19 cellular contexts compared by ENCODE assay signal in genomic region chr19:42003506-42004294, GRCh38. TPM values are rescaled to one million over a fixed set of nuclear protein-coding genes. Genes with fewer than 3 reads are reported as not detected.
DNase-seq lines count a peak whose midpoint lies in the region; ATAC-seq, FAIRE-seq and TF ChIP-seq lines count a peak whose summit lies in the region.
"Had no signal": no experiment of that assay in that cellular context is flagged by ENCODE, and none has a peak within 500 bp of the region (broad histone marks: within the 10 kb centered on the region; RNA-seq: fewer than 3 reads in every experiment).

No MANE protein-coding gene starts in this region.

- no peaks in the 10 kb centered on the region for H3K9me3 ChIP-seq in SK-N-SH
- no peaks in the 10 kb centered on the region for H3K9me3 ChIP-seq in K562 (replicated peaks; ENCODE audit: control insufficient read depth, insufficient read depth, low read depth, low read length)
- H3K9me3 ChIP-seq in osteoblast (ENCODE audit: low read depth, low read length) = no peaks in the 10 kb centered on the region
- H3K9me3 ChIP-seq: BE2C had no signal

- no peaks in the 10 kb centered on the region for H3K9me1 ChIP-seq in K562 (ENCODE audit: control insufficient read depth, insufficient read depth, low read length)

- no peak overlapping the region for H3K27ac Mint-ChIP-seq in CD14-positive monocyte
- H3K27ac Mint-ChIP-seq: CD4-positive, alpha-beta T cell; T-helper 17 cell had no signal

- H3K9me2 ChIP-seq in SK-N-SH = no peaks in the 10 kb centered on the region

- peaks cover 0 to 5% of the 10 kb centered on the region in 2 donors for H3K36me3 Mint-ChIP-seq in CD14-positive monocyte

- H3K79me2 ChIP-seq in SK-N-SH (ENCODE audit: insufficient read depth) (no peaks in the 10 kb centered on the region), K562 (ENCODE audit: control insufficient read depth, insufficient read depth, low read length) (no peaks in the 10 kb centered on the region), osteoblast (ENCODE audit: insufficient read depth, low read length) (no peaks in the 10 kb centered on the region)

- H3K36me3 ChIP-seq in SK-N-SH (replicated peaks in 1 of 2; ENCODE audit: control insufficient read depth in 1 of 2, insufficient read depth in 2 of 2, low read length in 1 of 2) (no peaks in the 10 kb centered on the region), K562 (ENCODE audit: control insufficient read depth, insufficient read depth, low read length) (no peaks in the 10 kb centered on the region), osteoblast (ENCODE audit: insufficient read depth, low read length) (no peaks in the 10 kb centered on the region)
- H3K36me3 ChIP-seq: BE2C had no signal

- no peak overlapping the region for H3K4me3 ChIP-seq in SK-N-SH (ENCODE audit: low read depth in 2 of 2, low read length in 1 of 2)
- H3K4me3 ChIP-seq in K562 = no peak overlapping the region
- H3K4me3 ChIP-seq in osteoblast (ENCODE audit: insufficient read depth, low read length) = no peak overlapping the region

- ATAC-seq in SK-N-SH treated with all-trans-retinoic acid at 6 μM for 48 hours (no peak), K562 (peak; percentile 70)
- ATAC-seq: T-helper 17 cell had no signal

- DNase-seq in SK-N-SH (peak; percentile 14), CD14-positive monocyte (ENCODE audit: low spot score) (peak; percentile 43), K562 (ENCODE audit: extremely low read depth in 1 of 4, low spot score in 3 of 4) (no peak), osteoblast (ENCODE audit: insufficient read length, low spot score, missing footprints) (peak; percentile 54), epidermal melanocyte (ENCODE audit: insufficient read length, low spot score) (no peak), GDM1 (lab: John Stamatoyannopoulos, UW) (no peak)
- DNase-seq: BE2C; CD4-positive, alpha-beta T cell; GOT3; Kasumi-1; NCI-H1417 treated with DMSO at 0.1 percent for 48 hours; NCI-H1930; NCI-H510A; SW 1271; T-helper 17 cell had no signal

- H3K4me1 ChIP-seq in SK-N-SH (ENCODE audit: control insufficient read depth in 1 of 2, insufficient read depth in 2 of 2, low read depth in 1 of 2, low read length in 1 of 2) = peaks cover 0 to 11% of the 10 kb centered on the region in 2 experiments; a peak in 1 of 4 replicates
- peaks cover 9 to 20% of the 10 kb centered on the region in 2 experiments; a peak in 4 of 5 replicates for H3K4me1 ChIP-seq in K562 (replicated peaks in 1 of 2; ENCODE audit: control insufficient read depth in 2 of 2, insufficient read depth in 2 of 2, low read length in 2 of 2)
- H3K4me1 ChIP-seq in osteoblast (ENCODE audit: insufficient read depth, low read length) = no peaks in the 10 kb centered on the region

- no peaks in the 10 kb centered on the region for H3F3A ChIP-seq in SK-N-SH (replicated peaks; ENCODE audit: insufficient read depth)

- TF ChIP-seq CTCF in SK-N-SH (IDR thresholded peaks at IDR 0.05) = no peak
- TF ChIP-seq CTCF in CD14-positive monocyte (IDR thresholded peaks at IDR 0.05) = no peak
- no peak for TF ChIP-seq CTCF in K562 (IDR thresholded peaks at IDR 0.05 in 2 of 3, conservative IDR thresholded peaks at IDR 0.05 in 1 of 3; ENCODE audit: insufficient read depth in 2 of 3, low read depth in 1 of 3, low read length in 3 of 3)
- TF ChIP-seq CTCF in osteoblast (IDR thresholded peaks at IDR 0.05; ENCODE audit: extremely low read depth, low read depth, low read length) = no peak

- H3K27me3 Mint-ChIP-seq in CD14-positive monocyte (ENCODE audit: low read depth in 3 of 3) = peaks cover 23 to 36% (median 25%) of the 10 kb centered on the region in 3 donors

- intact Hi-C loops in CD14-positive monocyte (cut with micrococcal nuclease) = no loop called here
- intact Hi-C loops in K562 (cut with micrococcal nuclease) = no loop called here

- POLR2A ChIA-PET in SK-N-SH (lab: Yijun Ruan, JAX) (no interaction called here), K562 (lab: Yijun Ruan, JAX) (interaction anchor here (0.5 to 1.0 kb wide), 2 partner anchors 9 to 25 kb away, joined by 3 read pairs; no protein-coding TSS in a partner anchor)

- in situ Hi-C loops in K562 (cut with MboI) = no loop called here

- H2AFZ ChIP-seq in SK-N-SH (ENCODE audit: low read depth) (no peak overlapping the region), K562 (ENCODE audit: low read depth, low read length) (peak overlapping the region; percentile 41; the same call in 1 of the 2 replicates), osteoblast (ENCODE audit: low read length) (no peak overlapping the region)

- H3K27ac ChIP-seq in SK-N-SH (ENCODE audit: low read depth in 2 of 2, low read length in 1 of 2) (no peak overlapping the region), K562 (ENCODE audit: extremely low read depth, low read depth, low read length) (no peak overlapping the region), osteoblast (ENCODE audit: low read depth, low read length) (no peak overlapping the region)

- no peak for FAIRE-seq in K562 (lab: Jason Lieb, UNC)
- FAIRE-seq: G401.6, RCC 7860 had no signal

- 60% methylated on average over 16 of the region's 21 CpGs for WGBS in SK-N-SH (ENCODE audit: low lambda C conversion rate)
- 17% methylated on average over 16 of the region's 21 CpGs for WGBS in K562 (ENCODE audit: insufficient coverage, low coverage, missing lambda C conversion rate)

- H3K4me2 ChIP-seq in SK-N-SH (no peak overlapping the region), K562 (ENCODE audit: insufficient read depth, low read length) (no peak overlapping the region; the same call in 1 of the 2 replicates), osteoblast (ENCODE audit: insufficient read depth, low read length) (no peak overlapping the region)

- H3K9ac ChIP-seq in SK-N-SH = no peak overlapping the region
- no peak overlapping the region for H3K9ac ChIP-seq in K562 (ENCODE audit: insufficient read depth in 1 of 2, low read depth in 2 of 2, low read length in 2 of 2)

- no TSS peak for BruUV-seq in K562 (replicated peaks; lab: Mats Ljungman, UMichigan)

- TF ChIP-seq EP300 in SK-N-SH (IDR thresholded peaks at IDR 0.05; ENCODE audit: borderline replicate concordance in 1 of 2, low read depth in 1 of 2, low read length in 1 of 2) = no peak
- no peak for TF ChIP-seq EP300 in K562 (IDR thresholded peaks at IDR 0.05; ENCODE audit: low read length)

- H3K4me1 Mint-ChIP-seq in CD14-positive monocyte = peaks cover 2% of the 10 kb centered on the region

- no peak for TF ChIP-seq RAD21 in SK-N-SH (IDR thresholded peaks at IDR 0.05; ENCODE audit: low read length)
- no peak for TF ChIP-seq RAD21 in K562 (CRISPR knock-in tag; conservative IDR thresholded peaks at IDR 0.05 in 1 of 2, IDR thresholded peaks at IDR 0.05 in 1 of 2)

- peaks cover 31% of the 10 kb centered on the region for H3K27me3 ChIP-seq in SK-N-SH (ENCODE audit: insufficient read depth)
- peaks cover 12 to 53% of the 10 kb centered on the region in 2 experiments for H3K27me3 ChIP-seq in K562 (ENCODE audit: control insufficient read depth in 2 of 2, insufficient read depth in 2 of 2, low read length in 2 of 2)
- H3K27me3 ChIP-seq in osteoblast (ENCODE audit: insufficient read depth, low read length) = peaks cover 36% of the 10 kb centered on the region
- H3K27me3 ChIP-seq: BE2C had no signal

- no peaks in the 10 kb centered on the region for H4K20me1 ChIP-seq in SK-N-SH (ENCODE audit: insufficient read depth)
- H4K20me1 ChIP-seq in K562 (replicated peaks; ENCODE audit: control insufficient read depth, insufficient read depth, low read length) = no peaks in the 10 kb centered on the region; the same call in 1 of the 2 replicates
- H4K20me1 ChIP-seq in osteoblast (ENCODE audit: insufficient read depth, low read length) = no peaks in the 10 kb centered on the region

- TF ChIP-seq POLR2A in K562 (conservative IDR thresholded peaks at IDR 0.05) = no peak

- peaks cover 0 to 3% (median 0%) of the 10 kb centered on the region in 7 donors for H3K9me3 Mint-ChIP-seq in CD14-positive monocyte
- H3K9me3 Mint-ChIP-seq: CD4-positive, alpha-beta T cell had no signal

- no peak overlapping the region for H3K4me3 Mint-ChIP-seq in CD14-positive monocyte
- H3K4me3 Mint-ChIP-seq: CD4-positive, alpha-beta T cell; T-helper 17 cell had no signal

- CTCF ChIA-PET in SK-N-SH (lab: Yijun Ruan, JAX) = interaction anchor here (1.1 kb wide), 1 partner anchor 31 kb away, joined by 4 read pairs; no protein-coding TSS in a partner anchor
- CTCF ChIA-PET in K562 (lab: Yijun Ruan, JAX; ENCODE audit: low intra/inter-chr PET ratio) = no interaction called here

RNA-seq across cellular contexts. Expression of gene ATP1A3, which starts 9.7 kb away (rescaled TPM):
- polyA plus RNA-seq in SK-N-SH (2012; rRNA removed) (0.75 and 0.77 TPM in 2 replicates), CD14-positive monocyte (under 1 TPM in 1 of 2 donors, not detected in 1; 0.10 TPM), K562 (2011; rRNA removed) (0.01 and 0.03 TPM in 2 replicates), K562 (2014; fragmentation: Illumina TruSeq; extraction: Trizol) (0.30 and 0.60 TPM in 2 replicates), K562 (2014; fragmentation: Nextera tagmentation; extraction: Ambion mirVana) (not detected), K562 (2014; rRNA removed) (0.07 and 0.11 TPM in 2 replicates)
- 0.80 and 1.9 TPM in 2 replicates for polyA plus RNA-seq in SK-N-SH (2012; cell fraction: cytosol; rRNA removed)
- 0.95 and 1.7 TPM in 2 replicates for polyA plus RNA-seq in SK-N-SH (2012; cell fraction: nucleus; rRNA removed)
- 0.35 and 2.3 TPM in 2 replicates for total RNA-seq in K562 (2011; cell fraction: chromatin; rRNA removed; ENCODE audit: low replicate concordance)
- total RNA-seq in K562 (2011; cell fraction: nucleolus; rRNA removed) = 0.50 and 0.53 TPM in 2 replicates
- total RNA-seq in K562 (2011; cell fraction: nucleoplasm; rRNA removed) = 0.37 TPM in 1 of 2 replicates, not detected in the other
- total RNA-seq in K562 (2014; rRNA removed) (0.27 TPM in 1 of 2 replicates, not detected in the other), K562 (2014; rRNA removed; fragmentation: Illumina TruSeq; extraction: Trizol) (0.03 and 0.04 TPM in 2 replicates), K562 (2015; rRNA removed; fragmentation: Illumina TruSeq; extraction: Trizol) (0.15 TPM in 1 of 2 replicates, not detected in the other), K562 (2021) (0.56 and 1.0 TPM in 2 replicates), osteoblast (under 0.01 TPM in 2 replicates)
- polyA plus RNA-seq in K562 (2011; cell fraction: cytosol; rRNA removed) = 0.03 TPM in 1 of 2 replicates, not detected in the other
- 0.13 TPM in 1 of 2 replicates, not detected in the other for polyA plus RNA-seq in K562 (2011; cell fraction: nucleus; rRNA removed)
- 0.62 and 1.7 TPM in 2 replicates for polyA plus RNA-seq in K562 (2012)
- polyA minus RNA-seq in K562 (2011; rRNA and poly(A)+ RNA removed) = 0.06 and 0.11 TPM in 2 replicates
- 0.19 TPM in 1 of 2 replicates, not detected in the other for polyA minus RNA-seq in K562 (2011; cell fraction: cytosol; rRNA and poly(A)+ RNA removed)
- polyA minus RNA-seq in K562 (2011; cell fraction: nucleus; rRNA and poly(A)+ RNA removed) = 0.40 TPM in 1 of 2 replicates, not detected in the other
- total RNA-seq: MCF 10A had no signal

RNA-seq across cellular contexts. Expression of gene RABAC1, which starts 44.6 kb away (rescaled TPM):
- polyA plus RNA-seq in SK-N-SH (2012; rRNA removed) (252 and 287 TPM in 2 replicates), CD14-positive monocyte (100 to 1,000 TPM; 202 to 234 TPM), K562 (2011; rRNA removed) (17.7 and 36.3 TPM in 2 replicates), K562 (2014; fragmentation: Illumina TruSeq; extraction: Trizol) (2.4 and 7.8 TPM in 2 replicates), K562 (2014; fragmentation: Nextera tagmentation; extraction: Ambion mirVana) (1 to 10 TPM; 5.2 to 9.3 TPM), K562 (2014; rRNA removed) (28.1 and 44.0 TPM in 2 replicates)
- 141 and 200 TPM in 2 replicates for polyA plus RNA-seq in SK-N-SH (2012; cell fraction: cytosol; rRNA removed)
- polyA plus RNA-seq in SK-N-SH (2012; cell fraction: nucleus; rRNA removed) = 193 and 241 TPM in 2 replicates
- 19.9 and 51.2 TPM in 2 replicates for total RNA-seq in K562 (2011; cell fraction: chromatin; rRNA removed; ENCODE audit: low replicate concordance)
- total RNA-seq in K562 (2011; cell fraction: nucleolus; rRNA removed) = 69.7 and 71.9 TPM in 2 replicates
- 51.7 and 54.7 TPM in 2 replicates for total RNA-seq in K562 (2011; cell fraction: nucleoplasm; rRNA removed)
- total RNA-seq in K562 (2014; rRNA removed) (24.5 and 32.7 TPM in 2 replicates), K562 (2014; rRNA removed; fragmentation: Illumina TruSeq; extraction: Trizol) (2.5 and 4.6 TPM in 2 replicates), K562 (2015; rRNA removed; fragmentation: Illumina TruSeq; extraction: Trizol) (7.1 and 7.2 TPM in 2 replicates), K562 (2021) (23.2 and 24.0 TPM in 2 replicates), osteoblast (95.2 and 117 TPM in 2 replicates)
- polyA plus RNA-seq in K562 (2011; cell fraction: cytosol; rRNA removed) = 84.6 and 116 TPM in 2 replicates
- polyA plus RNA-seq in K562 (2011; cell fraction: nucleus; rRNA removed) = 38.9 and 57.8 TPM in 2 replicates
- 22.9 and 60.5 TPM in 2 replicates for polyA plus RNA-seq in K562 (2012)
- 8.2 and 10.6 TPM in 2 replicates for polyA minus RNA-seq in K562 (2011; rRNA and poly(A)+ RNA removed)
- 7.3 and 10.4 TPM in 2 replicates for polyA minus RNA-seq in K562 (2011; cell fraction: cytosol; rRNA and poly(A)+ RNA removed)
- 12.3 and 23.0 TPM in 2 replicates for polyA minus RNA-seq in K562 (2011; cell fraction: nucleus; rRNA and poly(A)+ RNA removed)

Comparison
In these comparisons a context has a peak if more than half of its experiments do, and no peak if none do; other contexts are left out.
1. DNase-seq: peak in SK-N-SH (single experiment), CD14-positive monocyte (single experiment) and osteoblast (single experiment); none in K562 (0 of 4), epidermal melanocyte (single experiment) and GDM1 (single experiment).
2. Of the 27 proteins assayed by ChIP-seq in both K562 and SK-N-SH: peak only in K562: GABPA; only in SK-N-SH: none; in both: none; in neither: 26.